ENCODE assay signal across 11 cellular contexts in the genomic region with DNA sequence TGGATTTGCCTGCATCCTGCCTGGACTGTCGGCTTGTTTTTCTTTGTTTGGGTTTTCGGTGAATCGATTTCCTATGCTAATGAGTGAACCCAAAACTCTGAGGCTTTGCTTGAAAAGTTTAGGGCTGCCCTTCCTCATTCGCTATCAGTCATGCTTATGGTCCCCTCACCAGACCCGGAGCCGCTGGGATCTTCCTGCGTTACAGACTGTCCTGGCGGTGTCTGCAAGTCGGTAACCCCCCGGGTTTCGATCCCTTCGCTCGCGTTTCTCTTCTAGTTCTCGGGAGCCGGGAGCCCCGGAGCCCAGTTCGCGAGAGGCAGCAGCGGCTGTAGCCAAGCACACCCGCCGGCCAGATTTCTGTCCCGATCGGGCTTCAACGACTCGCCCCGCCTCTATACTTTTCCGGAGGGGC. TPM values are rescaled to one million over a fixed set of nuclear protein-coding genes. Genes with fewer than 3 reads are reported as not detected.
DNase-seq lines count a peak whose midpoint lies in the region; ATAC-seq, FAIRE-seq and TF ChIP-seq lines count a peak whose summit lies in the region.
"Had no signal": no experiment of that assay in that cellular context is flagged by ENCODE, and none has a peak within 500 bp of the region (broad histone marks: within the 10 kb centered on the region; RNA-seq: fewer than 3 reads in every experiment).

No MANE protein-coding gene starts in this region.

- POLR2A ChIA-PET in A549 (lab: Yijun Ruan, JAX) (no interaction called here), HEK293 (lab: Yijun Ruan, JAX) (no interaction called here)

- H3K4me1 Mint-ChIP-seq in nephron: peaks cover 38% of the 10 kb centered on the region

- H3K9me3 ChIP-seq in A549 (no peaks in the 10 kb centered on the region), HEK293 (ENCODE audit: control insufficient read depth, insufficient read depth, low read depth, low read length) (no peaks in the 10 kb centered on the region), duodenal mucosa (ENCODE audit: control insufficient read depth in 1 of 2, low read length in 2 of 2) (no peaks in the 10 kb centered on the region)

- H3K27ac ChIP-seq in A549 (no peak overlapping the region), HEK293 (ENCODE audit: extremely low read depth, low read depth, low read length) (no peak overlapping the region), duodenal mucosa (ENCODE audit: low read depth, low read length) (no peak overlapping the region)

- peaks cover 94 to 99% of the 10 kb centered on the region in 2 donors for H3K27me3 ChIP-seq in duodenal mucosa (ENCODE audit: control insufficient read depth in 1 of 2, insufficient read depth in 2 of 2, low read length in 2 of 2)

- TF ChIP-seq RAD21 in A549 (conservative IDR thresholded peaks at IDR 0.05 in 1 of 2, IDR thresholded peaks at IDR 0.05 in 1 of 2): no peak

- H3K27me3 Mint-ChIP-seq in nephron (ENCODE audit: low read depth): peaks cover 98% of the 10 kb centered on the region

- FAIRE-seq in A549 (lab: Jason Lieb, UNC): no peak

- TF ChIP-seq CTCF in A549 (IDR thresholded peaks at IDR 0.05): no peak
- no peak for TF ChIP-seq CTCF in HEK293 (tag by site-specific recombination; IDR thresholded peaks at IDR 0.05)
- no peak for TF ChIP-seq CTCF in nephron (IDR thresholded peaks at IDR 0.05; ENCODE audit: unreplicated experiment in 3 of 3)

- 17% methylated on average over 28 of the region's 28 CpGs for WGBS in A549 (ENCODE audit: missing lambda C conversion rate)

- H3K27ac Mint-ChIP-seq in nephron: peak overlapping the region; percentile 95 to 99 (median 99)

- no peak for TF ChIP-seq EP300 in A549 (IDR thresholded peaks at IDR 0.05)

- ATAC-seq in A549 (peak in 1 of 2 experiments; percentile 15; a peak in 2 of 6 replicates), GM21737 (IDR thresholded peaks at IDR 0.05; ENCODE audit: unreplicated experiment) (no peak)

- peak overlapping the region; percentile 74 for H3K4me2 ChIP-seq in A549

- no peak for DNase-seq in A549 (ENCODE audit: low read depth in 1 of 2, low spot score in 1 of 2)
- DNase-seq in hepatic stellate cell (ENCODE audit: low spot score): no peak
- no peak for DNase-seq in NCI-H524 (lab: John Stamatoyannopoulos, UW)
- no peak for DNase-seq in NCI-H1092 (lab: John Stamatoyannopoulos, UW)
- DNase-seq: DMS 273 treated with DMSO at 0.1 percent for 48 hours; effector CD4-positive, alpha-beta T cell; stimulated activated CD8-positive, alpha-beta memory T cell treated with anti-CD3 and anti-CD28 coated beads, Interleukin-4, amount 100 ng/mL, for 48 hours had no signal

- H3K36me3 ChIP-seq in HEK293 (ENCODE audit: control insufficient read depth in 2 of 2, insufficient read depth in 1 of 2, low read length in 2 of 2): peaks cover 0 to 5% of the 10 kb centered on the region in 2 experiments; a peak in 1 of 3 replicates
- H3K36me3 ChIP-seq in duodenal mucosa (ENCODE audit: control insufficient read depth in 1 of 2, insufficient read depth in 2 of 2, low read length in 2 of 2): no peaks in the 10 kb centered on the region

- peaks cover 13% of the 10 kb centered on the region for H3K4me1 ChIP-seq in A549
- H3K4me1 ChIP-seq in HEK293 (ENCODE audit: control insufficient read depth, insufficient read depth, low read length): peaks cover 10% of the 10 kb centered on the region
- H3K4me1 ChIP-seq in duodenal mucosa (ENCODE audit: control insufficient read depth in 1 of 2, insufficient read depth in 2 of 2, low read length in 2 of 2): peaks cover 15 to 17% of the 10 kb centered on the region in 2 donors

- H3K9ac ChIP-seq in duodenal mucosa (ENCODE audit: low read depth in 1 of 2, low read length in 2 of 2): no peak overlapping the region

- peaks cover 5% of the 10 kb centered on the region for H3K9me3 Mint-ChIP-seq in nephron

- peaks cover 41% of the 10 kb centered on the region for H3K36me3 Mint-ChIP-seq in nephron (ENCODE audit: low read depth)

- no peak for TF ChIP-seq POLR2A in A549 (IDR thresholded peaks at IDR 0.05; ENCODE audit: low read length)

- peak overlapping the region; percentile 86 to 99 (median 94) for H3K4me3 Mint-ChIP-seq in nephron

- H3K4me3 ChIP-seq in A549 (peak overlapping the region; percentile 43), HEK293 (ENCODE audit: low read depth, low read length) (peak overlapping the region; percentile 72), duodenal mucosa (ENCODE audit: low read depth in 1 of 2, low read length in 2 of 2) (peak overlapping the region; percentile 28 to 40)

- CTCF ChIA-PET in A549 (lab: Yijun Ruan, JAX): no interaction called here
- CTCF ChIA-PET in HEK293 (lab: Yijun Ruan, JAX): no interaction called here

TF ChIP-seq in A549, 52 proteins besides CTCF, POLR2A, EP300 and RAD21 (continues in another document):
- TF ChIP-seq CHD2 (IDR thresholded peaks at IDR 0.05; ENCODE audit: low read length, partially characterized antibody) (no peak), TP53 (CRISPR knock-in tag; IDR thresholded peaks at IDR 0.05) (no peak), HEYL (CRISPR knock-in tag; IDR thresholded peaks at IDR 0.05) (no peak), EHF (CRISPR knock-in tag; IDR thresholded peaks at IDR 0.05) (no peak), RFX5 (IDR thresholded peaks at IDR 0.05) (no peak), KDM5A (IDR thresholded peaks at IDR 0.05) (no peak), ZNF302 (CRISPR knock-in tag; IDR thresholded peaks at IDR 0.05) (no peak), ZSCAN20 (CRISPR knock-in tag; IDR thresholded peaks at IDR 0.05) (no peak), CEBPB (IDR thresholded peaks at IDR 0.05) (no peak), ZFP36 (IDR thresholded peaks at IDR 0.05; ENCODE audit: borderline replicate concordance, partially characterized antibody) (no peak), TFCP2L1 (CRISPR knock-in tag; IDR thresholded peaks at IDR 0.05) (no peak), HOXA7 (CRISPR knock-in tag; IDR thresholded peaks at IDR 0.05) (no peak)
- TF ChIP-seq, protein P1, sequence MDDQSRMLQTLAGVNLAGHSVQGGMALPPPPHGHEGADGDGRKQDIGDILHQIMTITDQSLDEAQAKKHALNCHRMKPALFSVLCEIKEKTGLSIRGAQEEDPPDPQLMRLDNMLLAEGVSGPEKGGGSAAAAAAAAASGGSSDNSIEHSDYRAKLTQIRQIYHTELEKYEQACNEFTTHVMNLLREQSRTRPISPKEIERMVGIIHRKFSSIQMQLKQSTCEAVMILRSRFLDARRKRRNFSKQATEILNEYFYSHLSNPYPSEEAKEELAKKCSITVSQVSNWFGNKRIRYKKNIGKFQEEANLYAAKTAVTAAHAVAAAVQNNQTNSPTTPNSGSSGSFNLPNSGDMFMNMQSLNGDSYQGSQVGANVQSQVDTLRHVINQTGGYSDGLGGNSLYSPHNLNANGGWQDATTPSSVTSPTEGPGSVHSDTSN (IDR thresholded peaks at IDR 0.05): no peak

TF ChIP-seq in HEK293, 187 proteins besides CTCF, POLR2A, EP300 and RAD21:
- TF ChIP-seq ZNF830 (tag by site-specific recombination; IDR thresholded peaks at IDR 0.05; ENCODE audit: low read depth) (no peak), IKZF3 (tag by site-specific recombination; IDR thresholded peaks at IDR 0.05) (no peak), ZBTB21 (tag by site-specific recombination; IDR thresholded peaks at IDR 0.05) (no peak), MYNN (tag by site-specific recombination; IDR thresholded peaks at IDR 0.05; ENCODE audit: borderline replicate concordance) (no peak)

RNA-seq across cellular contexts. Expression of a gene that starts 2.2 kb away (rescaled TPM):
- polyA plus RNA-seq in A549 (2011; rRNA removed) (not detected in 2 replicates), A549 (2017; fragmentation: RNase III; extraction: RNeasy Plus Mini Kit Qiagen cat#74134 plus additional on column Dnase treatment) (not detected in 3 replicates)
- polyA plus RNA-seq in A549 (2012; cell fraction: cytosol; rRNA removed): not detected in 2 replicates
- not detected in 2 replicates for polyA plus RNA-seq in A549 (2012; cell fraction: nucleus; rRNA removed)
- polyA minus RNA-seq in A549 (2011; rRNA and poly(A)+ RNA removed): not detected in 2 replicates
